16 cellular contexts compared by ENCODE assay signal in the genomic region with DNA sequence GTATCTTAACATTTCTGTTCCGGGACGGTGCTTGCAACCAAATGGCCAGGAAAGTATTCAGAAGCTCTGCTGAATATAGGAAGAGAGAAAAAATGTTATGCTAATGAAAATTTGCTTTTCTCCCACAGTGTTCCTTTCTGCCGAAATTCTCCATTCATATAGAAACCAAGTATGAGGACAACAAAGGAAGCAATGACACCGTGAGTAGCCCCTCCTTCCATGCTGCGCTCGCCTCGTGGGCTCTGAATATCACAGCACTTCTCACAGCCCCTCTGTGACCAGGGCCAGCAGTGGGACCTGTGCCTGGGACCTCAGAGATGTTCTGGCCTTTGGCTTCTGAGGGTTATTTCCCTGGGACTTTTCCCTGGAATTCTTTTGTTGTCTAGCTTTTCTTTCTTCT.
DNase-seq lines count a peak whose midpoint lies in the region; ATAC-seq, FAIRE-seq and TF ChIP-seq lines count a peak whose summit lies in the region.
"Had no signal": no experiment of that assay in that cellular context is flagged by ENCODE, and none has a peak within 500 bp of the region (broad histone marks: within the 10 kb centered on the region; RNA-seq: fewer than 3 reads in every experiment).

No MANE protein-coding gene starts in this region.

- TF ChIP-seq CTCF in GM12865 (IDR thresholded peaks at IDR 0.05; ENCODE audit: insufficient read depth, low read depth, low read length, missing control alignments): no peak
- TF ChIP-seq CTCF in GM23338 (conservative IDR thresholded peaks at IDR 0.05; ENCODE audit: low read depth in 2 of 2): no peak

- H3K9me3 Mint-ChIP-seq in GM23338: no peaks in the 10 kb centered on the region
- no peaks in the 10 kb centered on the region for H3K9me3 Mint-ChIP-seq in activated naive CD8-positive, alpha-beta T cell (ENCODE audit: low read depth)
- no peaks in the 10 kb centered on the region for H3K9me3 Mint-ChIP-seq in activated T-helper 2 cell treated with anti-CD3 and anti-CD28 coated beads, Interferon-gamma antibody, Interleukin-2, Interleukin-4, amounts not matched to agents 10 μg/mL and 5 μg/mL and 100 μg/mL, durations not matched to agents 14 hours and 24 hours and 36 hours

- H3K36me3 ChIP-seq in GM23338 (ENCODE audit: insufficient read depth) (no peaks in the 10 kb centered on the region; the same call in 1 of the 2 replicates), mesodermal cell (ENCODE audit: control insufficient read depth, insufficient read depth, low read length) (no peaks in the 10 kb centered on the region)

- peaks cover 10% of the 10 kb centered on the region for H3K4me1 ChIP-seq in GM23338 (ENCODE audit: insufficient read depth)
- peaks cover 3% of the 10 kb centered on the region for H3K4me1 ChIP-seq in mesodermal cell (ENCODE audit: control insufficient read depth, insufficient read depth, low read length, poor library complexity, severe bottlenecking)

- no peaks in the 10 kb centered on the region for H4K20me1 ChIP-seq in GM23338 (replicated peaks; ENCODE audit: insufficient read depth)

- peaks cover 13% of the 10 kb centered on the region; the same call in 2 of the 3 replicates for H3K36me3 Mint-ChIP-seq in GM23338 (ENCODE audit: low read depth)
- peaks cover 2% of the 10 kb centered on the region for H3K36me3 Mint-ChIP-seq in activated naive CD8-positive, alpha-beta T cell
- no peaks in the 10 kb centered on the region for H3K36me3 Mint-ChIP-seq in activated T-helper 2 cell treated with anti-CD3 and anti-CD28 coated beads, Interferon-gamma antibody, Interleukin-2, Interleukin-4, amounts not matched to agents 10 μg/mL and 5 μg/mL and 100 μg/mL, durations not matched to agents 14 hours and 24 hours and 36 hours (ENCODE audit: low read depth)

- ATAC-seq in GM23338: peak; percentile 66
- ATAC-seq: mucosa of descending colon had no signal

- DNase-seq in GM12865 (ENCODE audit: low read depth) (peak; percentile 91), GM23338 (ENCODE audit: low spot score) (peak; percentile 37), RCC 7860 (ENCODE audit: low spot score) (no peak), putamen (ENCODE audit: low spot score) (no peak)
- DNase-seq in activated T-helper 2 cell treated with anti-CD3 and anti-CD28 coated beads, Interferon-gamma antibody, Interleukin-2, Interleukin-4, amounts not matched to agents 10 μg/mL and 5 μg/mL and 100 μg/mL, durations not matched to agents 14 hours and 24 hours and 36 hours (ENCODE audit: low spot score): no peak
- DNase-seq in stimulated activated CD4-positive, alpha-beta T cell treated with anti-CD3 and anti-CD28 coated beads, Interleukin-2, amount 100 ng/mL, for 24 hours: no peak
- DNase-seq: mucosa of descending colon; NCI-H1694; NCI-H69; retina; stimulated activated CD4-positive, alpha-beta T cell treated with anti-CD3 and anti-CD28 coated beads, Interleukin-2, amount 100 ng/mL, for 48 hours; stimulated activated naive CD4-positive, alpha-beta T cell treated with Interleukin-2 at 50 U/mL for 16 hours had no signal

- no peak for FAIRE-seq in RCC 7860 (lab: Jason Lieb, UNC)
- FAIRE-seq: islet of Langerhans had no signal

- H3K9me3 ChIP-seq in mesodermal cell (ENCODE audit: control insufficient read depth, low read length): no peaks in the 10 kb centered on the region
- H3K9me3 ChIP-seq: mucosa of descending colon had no signal

- no peak overlapping the region for H3K4me3 Mint-ChIP-seq in GM23338
- H3K4me3 Mint-ChIP-seq in activated naive CD8-positive, alpha-beta T cell: no peak overlapping the region
- no peak overlapping the region for H3K4me3 Mint-ChIP-seq in activated T-helper 2 cell treated with anti-CD3 and anti-CD28 coated beads, Interferon-gamma antibody, Interleukin-2, Interleukin-4, amounts not matched to agents 10 μg/mL and 5 μg/mL and 100 μg/mL, durations not matched to agents 14 hours and 24 hours and 36 hours (ENCODE audit: low read depth)

- 0 out of 2 replicates have a peak, but pooled peaks cover 5% of the 10 kb centered on the region for H3F3A ChIP-seq in GM23338 (replicated peaks; ENCODE audit: low read depth)

- peak overlapping the region; percentile 82 for H3K27ac Mint-ChIP-seq in GM23338
- H3K27ac Mint-ChIP-seq in activated naive CD8-positive, alpha-beta T cell: peak overlapping the region; percentile 64
- H3K27ac Mint-ChIP-seq in activated T-helper 2 cell treated with anti-CD3 and anti-CD28 coated beads, Interferon-gamma antibody, Interleukin-2, Interleukin-4, amounts not matched to agents 10 μg/mL and 5 μg/mL and 100 μg/mL, durations not matched to agents 14 hours and 24 hours and 36 hours: no peak overlapping the region

- H2AFZ ChIP-seq in GM23338: no peak overlapping the region

- peaks cover 15% of the 10 kb centered on the region for H3K4me1 Mint-ChIP-seq in GM23338
- peaks cover 5% of the 10 kb centered on the region for H3K4me1 Mint-ChIP-seq in activated naive CD8-positive, alpha-beta T cell (ENCODE audit: low read depth)
- H3K4me1 Mint-ChIP-seq in activated T-helper 2 cell treated with anti-CD3 and anti-CD28 coated beads, Interferon-gamma antibody, Interleukin-2, Interleukin-4, amounts not matched to agents 10 μg/mL and 5 μg/mL and 100 μg/mL, durations not matched to agents 14 hours and 24 hours and 36 hours (ENCODE audit: low read depth): no peaks in the 10 kb centered on the region

- H3K79me2 ChIP-seq in GM23338 (replicated peaks; ENCODE audit: insufficient read depth): no peaks in the 10 kb centered on the region

- H3K27me3 ChIP-seq in GM23338 (ENCODE audit: insufficient read depth): no peaks in the 10 kb centered on the region

- H3K4me2 ChIP-seq in GM23338: peak overlapping the region; percentile 40

- H3K27ac ChIP-seq in GM23338 (ENCODE audit: low read depth) (peak overlapping the region; percentile 75), mesodermal cell (ENCODE audit: low read depth, low read length, severe bottlenecking) (peak overlapping the region; percentile 41)
- H3K27ac ChIP-seq: coronary artery had no signal

- WGBS in mesodermal cell (ENCODE audit: insufficient coverage in 2 of 2), 2 experiments: 59 to 72% methylated on average over 5 to 7 of the region's 7 CpGs

- H3K4me3 ChIP-seq in GM12865 (ENCODE audit: low read depth, low read length) (peak overlapping the region; percentile 17), GM23338 (peak overlapping the region; percentile 12; the same call in 1 of the 2 replicates), mesodermal cell (ENCODE audit: extremely low read depth, insufficient read depth, low read length, poor library complexity, severe bottlenecking) (no peak overlapping the region)
- H3K4me3 ChIP-seq: coronary artery, mucosa of descending colon had no signal

- peaks cover 6% of the 10 kb centered on the region for H3K27me3 Mint-ChIP-seq in GM23338 (ENCODE audit: insufficient read depth, low read depth, poor library complexity)
- no peaks in the 10 kb centered on the region for H3K27me3 Mint-ChIP-seq in activated naive CD8-positive, alpha-beta T cell
- no peaks in the 10 kb centered on the region for H3K27me3 Mint-ChIP-seq in activated T-helper 2 cell treated with anti-CD3 and anti-CD28 coated beads, Interferon-gamma antibody, Interleukin-2, Interleukin-4, amounts not matched to agents 10 μg/mL and 5 μg/mL and 100 μg/mL, durations not matched to agents 14 hours and 24 hours and 36 hours (ENCODE audit: low read depth)

- intact Hi-C loops in activated T-helper 2 cell treated with anti-CD3 and anti-CD28 coated beads, Interferon-gamma antibody, Interleukin-2, Interleukin-4, amounts not matched to agents 10 μg/mL and 5 μg/mL and 100 μg/mL, durations not matched to agents 14 hours and 24 hours and 36 hours (cut with micrococcal nuclease): no loop called here

- H3K9me2 ChIP-seq in GM23338 (ENCODE audit: insufficient read depth): no peaks in the 10 kb centered on the region

Comparison
In these comparisons a context has a peak if more than half of its experiments do, and no peak if none do; other contexts are left out.
1. DNase-seq: peak in GM12865 (single experiment) and GM23338 (single experiment); none in RCC 7860 (single experiment), putamen (single experiment), activated T-helper 2 cell treated with anti-CD3 and anti-CD28 coated beads, Interferon-gamma antibody, Interleukin-2, Interleukin-4, amounts not matched to agents 10 μg/mL and 5 μg/mL and 100 μg/mL, durations not matched to agents 14 hours and 24 hours and 36 hours (single experiment) and stimulated activated CD4-positive, alpha-beta T cell treated with anti-CD3 and anti-CD28 coated beads, Interleukin-2, amount 100 ng/mL, for 24 hours (0 of 2).